Comparison of ENCODE assay signal across 11 cellular contexts in the genomic region with DNA sequence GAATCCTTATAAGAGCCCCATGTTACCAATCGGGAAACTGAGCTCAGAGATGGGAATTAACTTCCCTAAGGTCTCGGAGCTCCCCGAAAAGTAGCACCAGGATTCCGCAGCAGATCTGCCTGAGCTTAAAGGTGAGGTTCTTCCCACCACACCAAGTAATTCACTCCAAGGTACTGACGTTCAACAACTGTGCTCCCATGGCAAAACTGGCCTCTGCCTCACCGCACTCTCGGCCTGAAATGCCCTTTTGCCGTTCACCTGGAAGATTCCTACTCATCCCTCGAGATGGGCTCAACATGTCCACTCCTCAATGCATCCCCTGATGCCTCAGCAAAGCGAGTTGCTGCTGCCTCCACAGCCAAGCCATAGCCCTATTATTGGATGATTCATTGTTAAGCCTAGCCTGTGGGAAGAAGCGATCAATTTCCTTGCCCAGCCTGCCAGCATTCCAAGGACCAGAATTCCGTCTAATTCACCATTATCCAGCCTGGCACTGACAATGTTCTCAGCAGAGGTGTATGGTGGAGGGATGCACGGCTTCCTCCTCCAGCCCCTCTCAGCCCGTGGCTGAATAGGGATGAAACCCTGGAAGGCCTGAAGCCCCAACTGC. TPM values are rescaled to one million over a fixed set of nuclear protein-coding genes. Genes with fewer than 3 reads are reported as not detected.
A peak's percentile ranks its signal among the peaks of the same experiment; 100 is the strongest.
DNase-seq lines count a peak whose midpoint lies in the region; ATAC-seq and TF ChIP-seq lines count a peak whose summit lies in the region.
"Had no signal": no experiment of that assay in that cellular context is flagged by ENCODE, and none has a peak within 500 bp of the region (broad histone marks: within the 10 kb centered on the region; RNA-seq: fewer than 3 reads in every experiment).

No MANE protein-coding gene starts in this region.

- H3K4me3 ChIP-seq in iPS-18c (ENCODE audit: insufficient read depth, low read depth, low read length) (peak overlapping the region; percentile 2; the same call in 1 of the 2 replicates), sigmoid colon (no peak overlapping the region)

- H3K27ac Mint-ChIP-seq in Calu3 (ENCODE audit: unreplicated experiment) = peak overlapping the region; percentile 92
- peak overlapping the region; percentile 61 for H3K27ac Mint-ChIP-seq in activated T-helper 17 cell treated with anti-CD3 and anti-CD28 coated beads, Interleukin-2, amount 50 U/mL, for 72 hours

- peaks cover 56% of the 10 kb centered on the region for H3K4me1 Mint-ChIP-seq in Calu3 (ENCODE audit: low read depth, unreplicated experiment)
- peaks cover 22% of the 10 kb centered on the region for H3K4me1 Mint-ChIP-seq in activated T-helper 17 cell treated with anti-CD3 and anti-CD28 coated beads, Interleukin-2, amount 50 U/mL, for 72 hours

- WGBS in sigmoid colon, 2 donors = 92 to 94% methylated on average over 14 of the region's 14 CpGs

- no peak for TF ChIP-seq EP300 in sigmoid colon (IDR thresholded peaks at IDR 0.05)

- H3K4me3 Mint-ChIP-seq in Calu3 (ENCODE audit: low read depth, unreplicated experiment) = peak overlapping the region; percentile 92
- no peak overlapping the region for H3K4me3 Mint-ChIP-seq in activated T-helper 17 cell treated with anti-CD3 and anti-CD28 coated beads, Interleukin-2, amount 50 U/mL, for 72 hours

- intact Hi-C loops in Calu3 (cut with micrococcal nuclease; ENCODE audit: unreplicated experiment) (loop anchor here (2.0 to 5.0 kb wide), 2 partner anchors 43 to 79 kb away; no protein-coding TSS in a partner anchor), sigmoid colon (cut with DNase I) (loop anchor here (5.0 kb wide), 2 partner anchors 33 to 118 kb away; partner anchors contain the start of gene PLAAT5)

- H3K36me3 ChIP-seq in sigmoid colon = no peaks in the 10 kb centered on the region
- H3K36me3 ChIP-seq: brain microvascular endothelial cell had no signal

- no peak for ATAC-seq in activated T-helper 17 cell treated with anti-CD3 and anti-CD28 coated beads, Interleukin-2, amount 50 U/mL, for 72 hours (replicated peaks)
- ATAC-seq in GM21786 (IDR thresholded peaks at IDR 0.05; ENCODE audit: unreplicated experiment) (no peak), HG03139 (IDR thresholded peaks at IDR 0.05; ENCODE audit: unreplicated experiment) (no peak)

- H3K27me3 ChIP-seq in sigmoid colon = no peaks in the 10 kb centered on the region
- H3K27me3 ChIP-seq: brain microvascular endothelial cell had no signal

- H3K9me3 ChIP-seq in iPS-18c (ENCODE audit: control insufficient read depth, insufficient read depth, low read length) (no peaks in the 10 kb centered on the region), sigmoid colon (no peaks in the 10 kb centered on the region)

- BruUV-seq in Calu3 (replicated peaks; lab: Mats Ljungman, UMichigan) = no TSS peak

- peaks cover 95% of the 10 kb centered on the region for H3K36me3 Mint-ChIP-seq in Calu3 (ENCODE audit: insufficient read depth, unreplicated experiment)
- no peaks in the 10 kb centered on the region for H3K36me3 Mint-ChIP-seq in activated T-helper 17 cell treated with anti-CD3 and anti-CD28 coated beads, Interleukin-2, amount 50 U/mL, for 72 hours (ENCODE audit: low read depth)

- DNase-seq in Calu3 (peak; percentile 36), sigmoid colon (peak; percentile 47), putamen (ENCODE audit: low spot score) (no peak), DMS53 (lab: John Stamatoyannopoulos, UW) (no peak)
- DNase-seq: NCI-H526 treated with DMSO at 0.1 percent for 48 hours had no signal

- no peak for TF ChIP-seq POLR2A in sigmoid colon (IDR thresholded peaks at IDR 0.05)

- CTCF ChIA-PET in Calu3 (lab: Charles Lee) = interaction anchor here (1.3 kb wide), 1 partner anchor 13 kb away, joined by 3 read pairs; no protein-coding TSS in a partner anchor

- no peaks in the 10 kb centered on the region for H3K9me3 Mint-ChIP-seq in Calu3 (ENCODE audit: low read depth, unreplicated experiment)
- H3K9me3 Mint-ChIP-seq in activated T-helper 17 cell treated with anti-CD3 and anti-CD28 coated beads, Interleukin-2, amount 50 U/mL, for 72 hours = no peaks in the 10 kb centered on the region

- H3K27ac ChIP-seq in sigmoid colon = peak overlapping the region; percentile 48 to 85 (median 70)

- no peak for TF ChIP-seq CTCF in Calu3 (IDR thresholded peaks at IDR 0.05; ENCODE audit: unreplicated experiment)
- TF ChIP-seq CTCF in sigmoid colon (IDR thresholded peaks at IDR 0.05) = no peak

- H3K27me3 Mint-ChIP-seq in Calu3 (ENCODE audit: unreplicated experiment) = no peaks in the 10 kb centered on the region
- no peaks in the 10 kb centered on the region for H3K27me3 Mint-ChIP-seq in activated T-helper 17 cell treated with anti-CD3 and anti-CD28 coated beads, Interleukin-2, amount 50 U/mL, for 72 hours

- H3K4me1 ChIP-seq in sigmoid colon = peaks cover 0 to 45% (median 42%) of the 10 kb centered on the region in 4 donors

RNA-seq across cellular contexts. Expression of gene PLAAT3, which starts 4.2 kb away (rescaled TPM):
- total RNA-seq in Calu3 (2022) (261 and 297 TPM in 2 replicates), sigmoid colon (10 to 100 TPM; 34.9 to 59.9 (median 47.9) TPM)
- total RNA-seq in activated T-helper 17 cell treated with anti-CD3 and anti-CD28 coated beads, Interleukin-2, amount 50 U/mL, for 72 hours = 1 to 10 TPM; 5.4 to 7.6 TPM
- polyA plus RNA-seq in sigmoid colon = 10 to 100 TPM; 14.6 to 34.7 (median 21.0) TPM

RNA-seq across cellular contexts. Expression of gene PLAAT2, which starts 46.9 kb away (rescaled TPM):
- total RNA-seq in Calu3 (2022) = 7.3 and 9.5 TPM in 2 replicates
- not detected for total RNA-seq in activated T-helper 17 cell treated with anti-CD3 and anti-CD28 coated beads, Interleukin-2, amount 50 U/mL, for 72 hours
- under 1 TPM in 1 of 4 donors, not detected in 3; 0.71 TPM for total RNA-seq in sigmoid colon
- polyA plus RNA-seq in sigmoid colon = 100 to 1,000 TPM in 2 of 3 donors, 10 to 100 TPM in 1; 27.0 to 233 (median 112) TPM
- total RNA-seq: fibroblast of villous mesenchyme had no signal

Comparison
In these comparisons a context has a peak if more than half of its experiments do, and no peak if none do; other contexts are left out.
1. DNase-seq: peak in Calu3 (single experiment) and sigmoid colon (single experiment); none in putamen (single experiment) and DMS53 (single experiment).
2. RNA of gene PLAAT3, which starts 4.2 kb away (total RNA-seq): 261 to 297 TPM in Calu3 and 34.9 to 59.9 TPM in sigmoid colon; 5.4 to 7.6 TPM in activated T-helper 17 cell treated with anti-CD3 and anti-CD28 coated beads, Interleukin-2, amount 50 U/mL, for 72 hours; every median in the first group is over 4 times any median in the second.